Comparison of ENCODE assay signal across 7 cellular contexts in genomic region chrX:69615779-69616519, GRCh38.
DNase-seq lines count a peak whose midpoint lies in the region; ATAC-seq and TF ChIP-seq lines count a peak whose summit lies in the region.

Gene EDA (plus strand): TSS chrX:69616113.

- H3K36me3 Mint-ChIP-seq in nephron (ENCODE audit: low read depth): no peaks in the 10 kb centered on the region

- no peaks in the 10 kb centered on the region for H3K27me3 Mint-ChIP-seq in nephron (ENCODE audit: low read depth)

- peaks cover 3% of the 10 kb centered on the region for H3K9me3 Mint-ChIP-seq in nephron

- peak; percentile 59 for ATAC-seq in GM18861 (IDR thresholded peaks at IDR 0.05; ENCODE audit: unreplicated experiment)
- peak; percentile 93 for ATAC-seq in HG03442 (IDR thresholded peaks at IDR 0.05; ENCODE audit: unreplicated experiment)

- H3K4me1 Mint-ChIP-seq in nephron: peaks cover 24% of the 10 kb centered on the region

- no peak for TF ChIP-seq CTCF in nephron (IDR thresholded peaks at IDR 0.05; ENCODE audit: unreplicated experiment in 3 of 3)

- DNase-seq in SHP77 (lab: John Stamatoyannopoulos, UW): peak; percentile 50 to 63
- peak; percentile 75 for DNase-seq in activated naive CD4-positive, alpha-beta T cell treated with Interleukin-2 at 50 U/mL for 16 hours
- peak; percentile 73 for DNase-seq in foreskin melanocyte
- peak; percentile 36 to 65 (median 45) for DNase-seq in stimulated activated naive CD4-positive, alpha-beta T cell (lab: John Stamatoyannopoulos, UW)

- H3K27ac Mint-ChIP-seq in nephron: peak within 1 kb of the TSS; percentile 44 to 72 (median 54)

- peak within 1 kb of the TSS; percentile 86 to 95 (median 93) for H3K4me3 Mint-ChIP-seq in nephron

Comparison
In these comparisons a context has a peak if more than half of its experiments do, and no peak if none do; other contexts are left out.
1. Peak in every context shown above with its lines: DNase-seq and ATAC-seq.